In genomic region chr20:64079273-64080012, GRCh38 we compare ENCODE assay signal across 1 cellular context.
TF ChIP-seq lines count a peak whose summit lies in the region.

A gene with protein sequence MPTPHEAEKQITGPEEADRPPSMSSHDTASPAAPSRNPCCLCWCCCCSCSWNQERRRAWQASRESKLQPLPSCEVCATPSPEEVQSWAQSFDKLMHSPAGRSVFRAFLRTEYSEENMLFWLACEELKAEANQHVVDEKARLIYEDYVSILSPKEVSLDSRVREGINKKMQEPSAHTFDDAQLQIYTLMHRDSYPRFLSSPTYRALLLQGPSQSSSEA (minus strand): TSS chr20:64079518. CDS start chr20:64076886, 2,632 bp downstream.

TF ChIP-seq in SK-N-SH, 30 proteins besides CTCF, POLR2A, EP300 and RAD21 (continued from another document):
- TF ChIP-seq TAF1 (IDR thresholded peaks at IDR 0.05; ENCODE audit: borderline replicate concordance, low read depth, low read length) (no peak), POLR2AphosphoS5 (IDR thresholded peaks at IDR 0.05; ENCODE audit: low read depth, low read length) (no peak), TCF12 (IDR thresholded peaks at IDR 0.05) (no peak)
